16 cellular contexts compared by ENCODE assay signal in genomic region chr3:65778966-65779365, GRCh38.
A peak's percentile ranks its signal among the peaks of the same experiment; 100 is the strongest.
DNase-seq lines count a peak whose midpoint lies in the region; ATAC-seq and TF ChIP-seq lines count a peak whose summit lies in the region.
"Had no signal": no experiment of that assay in that cellular context is flagged by ENCODE, and none has a peak within 500 bp of the region (broad histone marks: within the 10 kb centered on the region; RNA-seq: fewer than 3 reads in every experiment).

No MANE protein-coding gene starts in this region.

- no peak overlapping the region for H3K9ac ChIP-seq in SK-N-MC (ENCODE audit: insufficient read length)

- TF ChIP-seq CTCF in cardiac muscle cell (IDR thresholded peaks at IDR 0.05; ENCODE audit: low read depth, low read length): no peak

- H3K9me3 ChIP-seq in cardiac muscle cell (ENCODE audit: low read depth) (no peaks in the 10 kb centered on the region), SK-N-MC (ENCODE audit: low read depth, low read length) (no peaks in the 10 kb centered on the region)
- H3K9me3 ChIP-seq: esophagus squamous epithelium had no signal

- no peaks in the 10 kb centered on the region for H3K36me3 ChIP-seq in cardiac muscle cell
- H3K36me3 ChIP-seq in SK-N-MC (ENCODE audit: insufficient read depth, low read length): no peaks in the 10 kb centered on the region
- H3K36me3 ChIP-seq: esophagus squamous epithelium had no signal

- H3K27ac ChIP-seq in cardiac muscle cell (peak overlapping the region; percentile 9), SK-N-MC (peak overlapping the region; percentile 74)
- H3K27ac ChIP-seq: esophagus squamous epithelium had no signal

- DNase-seq in cardiac muscle cell (ENCODE audit: low read depth in 1 of 2, low spot score in 1 of 2) (no peak), left cardiac atrium (no peak), SK-N-MC (ENCODE audit: low read depth, low spot score) (no peak), left kidney (ENCODE audit: low read depth, low spot score) (peak; percentile 78), NOMO-1 treated with dmso at 0.1 percent for 144 hours (lab: John Stamatoyannopoulos, UW; ENCODE audit: unreplicated experiment) (no peak), LoVo (ENCODE audit: low spot score) (no peak), left lobe of liver (ENCODE audit: low spot score) (no peak)
- DNase-seq: caudate nucleus; esophagus squamous epithelium; glutamatergic neuron; GOT3; NCI-H1092; NCI-H2029 treated with DMSO at 0.1 percent for 48 hours; NCI-H510A; stimulated activated CD4-positive, alpha-beta T cell treated with anti-CD3 and anti-CD28 coated beads, Interleukin-12 subunit alpha, Interleukin-12 subunit beta, amount 100 ng/mL, for 4 hours had no signal

- ATAC-seq in left cardiac atrium: no peak
- no peak for ATAC-seq in left lobe of liver
- ATAC-seq in GM18505 (IDR thresholded peaks at IDR 0.05; ENCODE audit: unreplicated experiment): no peak

- H3K27me3 ChIP-seq in cardiac muscle cell: no peaks in the 10 kb centered on the region
- H3K27me3 ChIP-seq: esophagus squamous epithelium had no signal

- H3K4me1 ChIP-seq in cardiac muscle cell (ENCODE audit: low read depth): peaks cover 10% of the 10 kb centered on the region
- H3K4me1 ChIP-seq: esophagus squamous epithelium had no signal

- H3K4me3 ChIP-seq in cardiac muscle cell (no peak overlapping the region), SK-N-MC (peak overlapping the region; percentile 34; the same call in 1 of the 2 replicates)
- H3K4me3 ChIP-seq: esophagus squamous epithelium had no signal

- intact Hi-C loops in left cardiac atrium (cut with DNase I): no loop called here

- no peak for TF ChIP-seq POLR2A in GM18505 (IDR thresholded peaks at IDR 0.05; ENCODE audit: borderline replicate concordance, extremely low read depth, insufficient read depth, insufficient read length)
